8 cellular contexts compared by ENCODE assay signal in the genomic region with DNA sequence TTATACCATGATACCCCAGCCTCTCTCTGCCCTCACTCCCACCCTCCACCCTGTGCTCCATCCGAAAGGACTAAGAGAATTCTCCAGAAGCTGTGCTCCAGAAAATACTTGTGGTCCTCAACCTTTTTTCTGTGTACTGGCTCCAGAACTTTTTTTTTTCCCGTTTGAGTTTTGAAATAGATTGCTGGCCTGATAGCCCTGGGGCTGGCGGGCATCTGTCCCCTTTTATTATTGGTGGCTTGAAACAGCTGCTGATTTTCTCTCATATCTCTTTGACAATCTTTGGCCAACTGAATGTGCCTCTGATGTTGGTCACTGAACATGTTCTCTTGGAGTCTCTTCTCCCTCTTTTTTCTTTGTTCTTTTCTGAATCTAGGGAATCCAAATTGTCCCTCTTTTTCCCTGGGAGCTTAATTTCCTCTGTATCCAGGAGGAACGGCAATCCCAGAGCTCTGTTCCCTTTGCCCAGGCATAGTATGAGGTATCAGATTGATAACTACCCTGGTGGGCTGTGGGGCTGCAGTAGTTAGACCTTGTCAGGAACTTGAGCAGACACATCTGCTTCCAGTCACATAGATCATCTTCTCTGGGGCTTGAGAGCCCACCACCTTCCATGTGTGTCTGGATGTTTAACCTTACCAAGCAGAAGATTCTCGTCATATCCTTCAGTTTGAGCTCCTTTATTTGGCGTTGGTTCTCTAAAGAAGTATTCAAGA. TPM values are rescaled to one million over a fixed set of nuclear protein-coding genes. Genes with fewer than 3 reads are reported as not detected.
DNase-seq lines count a peak whose midpoint lies in the region; ATAC-seq and TF ChIP-seq lines count a peak whose summit lies in the region.

No MANE protein-coding gene starts in this region.

- H3K27ac ChIP-seq in AG04450 (ENCODE audit: low read depth, low read length): peak overlapping the region; percentile 31
- H3K27ac ChIP-seq in naive thymus-derived CD4-positive, alpha-beta T cell (ENCODE audit: low read depth, low read length): peak overlapping the region; percentile 97

- no peak for ATAC-seq in naive thymus-derived CD4-positive, alpha-beta T cell

- TF ChIP-seq CTCF in AG04450 (IDR thresholded peaks at IDR 0.05; ENCODE audit: low read depth, low read length): no peak
- no peak for TF ChIP-seq CTCF in LNCaP clone FGC (IDR thresholded peaks at IDR 0.05; ENCODE audit: control insufficient read depth, extremely low read depth, insufficient read depth)
- no peak for TF ChIP-seq CTCF in choroid plexus epithelial cell (conservative IDR thresholded peaks at IDR 0.05; ENCODE audit: low read depth, low read length)

- H3K4me1 ChIP-seq in naive thymus-derived CD4-positive, alpha-beta T cell (ENCODE audit: control insufficient read depth in 2 of 2, insufficient read depth in 2 of 2, low read length in 2 of 2): peaks cover 30 to 47% of the 10 kb centered on the region in 2 donors

- POLR2A ChIA-PET in AG04450 (lab: Yijun Ruan, JAX): interaction anchor here (1.1 to 2.5 kb wide), 2 partner anchors 71 to 85 kb away, joined by 3 to 16 read pairs; partner anchors contain the start of gene ZNF76
- POLR2A ChIA-PET in naive thymus-derived CD4-positive, alpha-beta T cell (lab: Charles Lee): interaction anchor here (0.6 to 5.7 kb wide), 16 partner anchors 9 to 128 kb away, joined by 3 to 47 read pairs (median 4); partner anchors contain the start of genes DEF6, FANCE and RPL10A

- H3K4me3 ChIP-seq in AG04450 (ENCODE audit: low read depth, low read length): peak overlapping the region; percentile 71
- peak overlapping the region; percentile 80 for H3K4me3 ChIP-seq in LNCaP clone FGC (ENCODE audit: low read depth, low read length)
- H3K4me3 ChIP-seq in choroid plexus epithelial cell (ENCODE audit: low read depth, low read length): peak overlapping the region; percentile 90
- peak overlapping the region; percentile 70 for H3K4me3 ChIP-seq in naive thymus-derived CD4-positive, alpha-beta T cell (ENCODE audit: low read length)

- peaks cover 1% of the 10 kb centered on the region for H3K27me3 ChIP-seq in AG04450 (ENCODE audit: control insufficient read depth, insufficient read depth, low read length)
- no peaks in the 10 kb centered on the region for H3K27me3 ChIP-seq in naive thymus-derived CD4-positive, alpha-beta T cell (ENCODE audit: control insufficient read depth in 2 of 2, insufficient read depth in 2 of 2, low read length in 2 of 2)

- peaks cover 3 to 19% (median 17%) of the 10 kb centered on the region in 5 donors for H3K36me3 Mint-ChIP-seq in naive thymus-derived CD4-positive, alpha-beta T cell

- no peaks in the 10 kb centered on the region for H3K9me3 ChIP-seq in AG04450 (ENCODE audit: control insufficient read depth, insufficient read depth, low read length)
- H3K9me3 ChIP-seq in naive thymus-derived CD4-positive, alpha-beta T cell (ENCODE audit: control insufficient read depth in 2 of 3, low read length in 3 of 3): no peaks in the 10 kb centered on the region

- intact Hi-C loops in naive thymus-derived CD4-positive, alpha-beta T cell (cut with micrococcal nuclease): loop anchor here (2.0 kb wide), 3 partner anchors 71 to 393 kb away; partner anchors contain the start of gene ARMC12 (in 1 of the 2)

- peaks cover 48 to 64% (median 58%) of the 10 kb centered on the region in 7 donors for H3K4me1 Mint-ChIP-seq in naive thymus-derived CD4-positive, alpha-beta T cell

- H3K36me3 ChIP-seq in naive thymus-derived CD4-positive, alpha-beta T cell (ENCODE audit: control insufficient read depth in 2 of 3, insufficient read depth in 3 of 3, low read length in 3 of 3): peaks cover 0 to 7% (median 0%) of the 10 kb centered on the region in 3 experiments

- peak overlapping the region; percentile 53 to 98 (median 95) for H3K27ac Mint-ChIP-seq in naive thymus-derived CD4-positive, alpha-beta T cell

- peaks cover 0 to 2% (median 0%) of the 10 kb centered on the region in 11 donors for H3K9me3 Mint-ChIP-seq in naive thymus-derived CD4-positive, alpha-beta T cell

- H3K4me3 Mint-ChIP-seq in naive thymus-derived CD4-positive, alpha-beta T cell: peak overlapping the region; percentile 88 to 100 (median 98)

- DNase-seq in AG04450 (ENCODE audit: low read depth, low spot score) (no peak), LNCaP clone FGC (ENCODE audit: low read depth) (no peak), choroid plexus epithelial cell (ENCODE audit: low read depth) (peak; percentile 16), NCI-H2227 (lab: John Stamatoyannopoulos, UW; ENCODE audit: unreplicated experiment) (no peak), NCI-H774 (lab: John Stamatoyannopoulos, UW) (no peak), D341Med (ENCODE audit: low spot score) (no peak), foreskin melanocyte (no peak)
- no peak for DNase-seq in naive thymus-derived CD4-positive, alpha-beta T cell

- CTCF ChIA-PET in AG04450 (lab: Charles Lee): interaction anchor here (2.4 to 6.6 kb wide), 4 partner anchors 71 to 123 kb away, joined by 11 to 201 read pairs (median 35); partner anchors contain the start of genes FANCE and RPL10A
- CTCF ChIA-PET in naive thymus-derived CD4-positive, alpha-beta T cell (lab: Charles Lee): interaction anchor here (0.7 to 5.0 kb wide), 14 partner anchors 9 to 395 kb away, joined by 3 to 99 read pairs (median 3); partner anchors contain the start of genes FANCE and RPL10A

- no peaks in the 10 kb centered on the region for H3K27me3 Mint-ChIP-seq in naive thymus-derived CD4-positive, alpha-beta T cell

RNA-seq across cellular contexts. Expression of gene PPARD, which starts 1.6 kb away (rescaled TPM):
- 26.9 and 32.9 TPM in 2 replicates for polyA plus RNA-seq in AG04450 (2011; rRNA removed)
- polyA minus RNA-seq in AG04450 (2011; rRNA and poly(A)+ RNA removed): 28.9 and 37.3 TPM in 2 replicates
- total RNA-seq in naive thymus-derived CD4-positive, alpha-beta T cell: 10 to 100 TPM; 29.3 to 47.1 (median 36.0) TPM
- polyA plus RNA-seq in naive thymus-derived CD4-positive, alpha-beta T cell: 10 to 100 TPM in 1 of 2 donors, 1 to 10 TPM in 1; 7.3 to 20.2 TPM

RNA-seq across cellular contexts. Expression of gene DEF6, which starts 46.4 kb away (rescaled TPM):
- polyA plus RNA-seq in AG04450 (2011; rRNA removed): 2.5 and 2.6 TPM in 2 replicates
- 1.6 and 2.4 TPM in 2 replicates for polyA minus RNA-seq in AG04450 (2011; rRNA and poly(A)+ RNA removed)
- total RNA-seq in naive thymus-derived CD4-positive, alpha-beta T cell: 100 to 1,000 TPM; 219 to 250 (median 225) TPM
- polyA plus RNA-seq in naive thymus-derived CD4-positive, alpha-beta T cell: 100 to 1,000 TPM; 113 to 234 TPM

Comparison
In these comparisons a context has a peak if more than half of its experiments do, and no peak if none do; other contexts are left out.
1. RNA of gene DEF6, which starts 46.4 kb away (polyA plus RNA-seq): 113 to 234 TPM in naive thymus-derived CD4-positive, alpha-beta T cell; 2.5 to 2.6 TPM in AG04450; every median in the first group is over 10 times any median in the second.
2. Peak in every context shown above with its lines, with median percentiles within 50 percentile points of each other: H3K4me3 ChIP-seq.